In genomic region chr5:39948867-39949468, GRCh38 we compare ENCODE assay signal across 8 cellular contexts.
A peak's percentile ranks its signal among the peaks of the same experiment; 100 is the strongest.
DNase-seq lines count a peak whose midpoint lies in the region; ATAC-seq and TF ChIP-seq lines count a peak whose summit lies in the region.

No MANE protein-coding gene starts in this region.

- peaks cover 2% of the 10 kb centered on the region for H3K9me3 Mint-ChIP-seq in activated CD8-positive, alpha-beta T cell treated with anti-CD3 and anti-CD28 coated beads for 36 hours
- no peaks in the 10 kb centered on the region for H3K9me3 Mint-ChIP-seq in natural killer cell

- peaks cover 4% of the 10 kb centered on the region for H3K4me1 ChIP-seq in suprapubic skin

- H3K4me3 Mint-ChIP-seq in activated CD8-positive, alpha-beta T cell treated with anti-CD3 and anti-CD28 coated beads for 36 hours = no peak overlapping the region
- H3K4me3 Mint-ChIP-seq in natural killer cell = no peak overlapping the region

- H3K36me3 ChIP-seq in suprapubic skin = no peaks in the 10 kb centered on the region

- H3K36me3 Mint-ChIP-seq in activated CD8-positive, alpha-beta T cell treated with anti-CD3 and anti-CD28 coated beads for 36 hours (ENCODE audit: low read depth) = peaks cover 3% of the 10 kb centered on the region
- no peaks in the 10 kb centered on the region for H3K36me3 Mint-ChIP-seq in natural killer cell

- POLR2A ChIA-PET in activated CD8-positive, alpha-beta T cell treated with anti-CD3 and anti-CD28 coated beads for 36 hours (lab: Charles Lee) = no interaction called here

- peaks cover 3% of the 10 kb centered on the region for H3K4me1 Mint-ChIP-seq in activated CD8-positive, alpha-beta T cell treated with anti-CD3 and anti-CD28 coated beads for 36 hours (ENCODE audit: low read depth)
- peaks cover 0 to 4% of the 10 kb centered on the region in 2 donors for H3K4me1 Mint-ChIP-seq in natural killer cell

- no peak overlapping the region for H3K27ac Mint-ChIP-seq in activated CD8-positive, alpha-beta T cell treated with anti-CD3 and anti-CD28 coated beads for 36 hours
- no peak overlapping the region for H3K27ac Mint-ChIP-seq in natural killer cell

- DNase-seq in CD1c-positive myeloid dendritic cell (ENCODE audit: extremely low spot score) = peak; percentile 82
- DNase-seq in NCI-H774 (lab: John Stamatoyannopoulos, UW) = peak; percentile 61
- DNase-seq in activated CD8-positive, alpha-beta T cell treated with anti-CD3 and anti-CD28 coated beads for 36 hours = peak; percentile 74
- peak; percentile 81 for DNase-seq in epithelial cell of esophagus (ENCODE audit: low read depth)
- DNase-seq in natural killer cell = peak; percentile 15
- DNase-seq in suprapubic skin (ENCODE audit: low spot score in 2 of 2) = no peak

- ATAC-seq in GM19351 (IDR thresholded peaks at IDR 0.05; ENCODE audit: unreplicated experiment) = peak; percentile 97
- peak; percentile 93 for ATAC-seq in HG03442 (IDR thresholded peaks at IDR 0.05; ENCODE audit: unreplicated experiment)
- peak; percentile 83 for ATAC-seq in activated CD8-positive, alpha-beta T cell treated with anti-CD3 and anti-CD28 coated beads for 36 hours
- ATAC-seq in natural killer cell = peak; percentile 87 to 90 (median 89)

- WGBS in suprapubic skin = 48% methylated on average over 2 of the region's 2 CpGs

- H3K27ac ChIP-seq in suprapubic skin = no peak overlapping the region

- intact Hi-C loops in activated CD8-positive, alpha-beta T cell treated with anti-CD3 and anti-CD28 coated beads for 36 hours (cut with micrococcal nuclease) = loop anchor here (2.0 to 5.0 kb wide), 3 partner anchors 628 to 788 kb away; no protein-coding TSS in a partner anchor
- intact Hi-C loops in natural killer cell (cut with micrococcal nuclease) = loop anchor here (1.0 to 2.0 kb wide), 3 partner anchors 739 to 930 kb away; no protein-coding TSS in a partner anchor

- H3K9me3 ChIP-seq in suprapubic skin = no peaks in the 10 kb centered on the region

- no peak for TF ChIP-seq POLR2A in suprapubic skin (IDR thresholded peaks at IDR 0.05)

- TF ChIP-seq EP300 in suprapubic skin (IDR thresholded peaks at IDR 0.05) = no peak

- H3K27me3 Mint-ChIP-seq in activated CD8-positive, alpha-beta T cell treated with anti-CD3 and anti-CD28 coated beads for 36 hours = no peaks in the 10 kb centered on the region
- no peaks in the 10 kb centered on the region for H3K27me3 Mint-ChIP-seq in natural killer cell (ENCODE audit: low read depth in 2 of 2)

- H3K4me3 ChIP-seq in epithelial cell of esophagus (ENCODE audit: low read length) (no peak overlapping the region), suprapubic skin (no peak overlapping the region)

- H3K27me3 ChIP-seq in suprapubic skin = no peaks in the 10 kb centered on the region

- TF ChIP-seq CTCF in activated CD8-positive, alpha-beta T cell treated with anti-CD3 and anti-CD28 coated beads for 36 hours (IDR thresholded peaks at IDR 0.05) = peak; percentile 62
- TF ChIP-seq CTCF in epithelial cell of esophagus (IDR thresholded peaks at IDR 0.05; ENCODE audit: insufficient read depth, low read depth, low read length, missing control alignments) (peak; percentile 69), natural killer cell (IDR thresholded peaks at IDR 0.05) (peak; percentile 82), suprapubic skin (IDR thresholded peaks at IDR 0.05) (peak; percentile 22 to 59)

- CTCF ChIA-PET in activated CD8-positive, alpha-beta T cell treated with anti-CD3 and anti-CD28 coated beads for 36 hours (lab: Charles Lee) = interaction anchor here (0.6 to 2.9 kb wide), 36 partner anchors 8 to 902 kb away, joined by 3 to 16 read pairs (median 4); no protein-coding TSS in a partner anchor

Comparison
In these comparisons a context has a peak if more than half of its experiments do, and no peak if none do; other contexts are left out.
1. DNase-seq: peak in CD1c-positive myeloid dendritic cell (single experiment), NCI-H774 (single experiment), activated CD8-positive, alpha-beta T cell treated with anti-CD3 and anti-CD28 coated beads for 36 hours (single experiment), epithelial cell of esophagus (single experiment) and natural killer cell (single experiment); none in suprapubic skin (0 of 2).
2. Peak in every context shown above with its lines, with median percentiles within 50 percentile points of each other: ATAC-seq and CTCF ChIP-seq.